Comparison of ENCODE assay signal across 2 cellular contexts in the genomic region with DNA sequence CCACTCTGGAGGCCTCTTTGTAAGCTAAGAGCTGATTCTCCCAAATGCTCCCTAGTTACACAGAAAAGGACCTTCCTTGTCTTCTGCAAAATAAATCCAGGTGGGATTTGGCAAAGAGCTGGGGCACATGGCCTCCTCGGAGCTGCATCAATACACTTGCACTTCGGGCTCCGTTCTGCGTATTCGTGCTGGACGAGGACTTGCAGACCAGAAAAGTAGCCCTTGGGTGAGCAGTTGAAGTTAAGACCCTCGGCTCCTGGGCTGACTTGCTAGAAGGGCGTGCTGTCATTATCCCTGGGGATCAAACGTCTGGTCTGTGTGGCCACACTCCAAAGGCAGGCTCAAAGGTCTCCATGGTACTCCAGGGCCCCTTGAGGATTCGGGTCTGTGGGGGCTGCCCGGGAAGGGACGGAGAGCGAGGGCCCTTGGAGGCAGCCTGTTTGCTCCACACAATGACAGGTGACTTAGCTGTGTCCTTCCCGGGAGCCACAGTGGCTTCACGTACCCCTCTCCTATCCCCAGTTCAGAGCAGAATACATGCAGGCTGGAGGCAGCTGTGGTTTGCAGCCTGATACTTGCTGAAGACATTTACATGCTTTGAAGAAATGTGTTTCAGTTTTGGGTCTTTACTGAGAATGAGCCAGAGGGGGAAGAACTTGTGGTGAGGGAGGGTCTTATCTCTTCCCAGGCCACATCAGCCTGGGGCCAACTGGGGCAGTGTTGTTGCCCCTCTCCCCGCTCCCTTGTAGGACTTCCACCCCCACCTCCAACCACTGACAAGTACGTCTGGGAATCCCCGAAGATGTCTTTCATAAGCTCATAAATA.
A peak's percentile ranks its signal among the peaks of the same experiment; 100 is the strongest.
TF ChIP-seq lines count a peak whose summit lies in the region.

No MANE protein-coding gene starts in this region.

TF ChIP-seq in GM12878, 131 proteins besides CTCF, POLR2A, EP300 and RAD21:
- TF ChIP-seq IKZF2 (IDR thresholded peaks at IDR 0.05): 0 out of 4 replicates have a peak, but pooled peaks of 1 of the 2 experiments have one; percentile 19
- no peak for TF ChIP-seq CBX5 (IDR thresholded peaks at IDR 0.05; ENCODE audit: low read depth)
- no peak for TF ChIP-seq SPI1 (IDR thresholded peaks at IDR 0.05; ENCODE audit: borderline replicate concordance, insufficient read depth, low read depth, low read length)
- no peak for TF ChIP-seq BRCA1 (IDR thresholded peaks at IDR 0.05; ENCODE audit: low read depth, low read length)
- no peak for TF ChIP-seq SREBF1 (IDR thresholded peaks at IDR 0.05; ENCODE audit: low read length)
- no peak for TF ChIP-seq TARDBP (IDR thresholded peaks at IDR 0.05; ENCODE audit: borderline replicate concordance)
- TF ChIP-seq NFIC (IDR thresholded peaks at IDR 0.05; ENCODE audit: low read depth, low read length): no peak
- no peak for TF ChIP-seq MYB (IDR thresholded peaks at IDR 0.05; ENCODE audit: borderline replicate concordance, low read depth, low read length)
- TF ChIP-seq SMC3 (IDR thresholded peaks at IDR 0.05; ENCODE audit: borderline replicate concordance, low read length): no peak
- no peak for TF ChIP-seq TCF3 (IDR thresholded peaks at IDR 0.05; ENCODE audit: borderline replicate concordance, insufficient read depth, low read depth, low read length)
- no peak for TF ChIP-seq ZNF24 (IDR thresholded peaks at IDR 0.05)
- peak; percentile 24; the same call in 1 of the 2 replicates for TF ChIP-seq RUNX3 (IDR thresholded peaks at IDR 0.05; ENCODE audit: low read length)

TF ChIP-seq in GM23338, 12 proteins besides CTCF, POLR2A, EP300 and RAD21:
- TF ChIP-seq, protein P1, sequence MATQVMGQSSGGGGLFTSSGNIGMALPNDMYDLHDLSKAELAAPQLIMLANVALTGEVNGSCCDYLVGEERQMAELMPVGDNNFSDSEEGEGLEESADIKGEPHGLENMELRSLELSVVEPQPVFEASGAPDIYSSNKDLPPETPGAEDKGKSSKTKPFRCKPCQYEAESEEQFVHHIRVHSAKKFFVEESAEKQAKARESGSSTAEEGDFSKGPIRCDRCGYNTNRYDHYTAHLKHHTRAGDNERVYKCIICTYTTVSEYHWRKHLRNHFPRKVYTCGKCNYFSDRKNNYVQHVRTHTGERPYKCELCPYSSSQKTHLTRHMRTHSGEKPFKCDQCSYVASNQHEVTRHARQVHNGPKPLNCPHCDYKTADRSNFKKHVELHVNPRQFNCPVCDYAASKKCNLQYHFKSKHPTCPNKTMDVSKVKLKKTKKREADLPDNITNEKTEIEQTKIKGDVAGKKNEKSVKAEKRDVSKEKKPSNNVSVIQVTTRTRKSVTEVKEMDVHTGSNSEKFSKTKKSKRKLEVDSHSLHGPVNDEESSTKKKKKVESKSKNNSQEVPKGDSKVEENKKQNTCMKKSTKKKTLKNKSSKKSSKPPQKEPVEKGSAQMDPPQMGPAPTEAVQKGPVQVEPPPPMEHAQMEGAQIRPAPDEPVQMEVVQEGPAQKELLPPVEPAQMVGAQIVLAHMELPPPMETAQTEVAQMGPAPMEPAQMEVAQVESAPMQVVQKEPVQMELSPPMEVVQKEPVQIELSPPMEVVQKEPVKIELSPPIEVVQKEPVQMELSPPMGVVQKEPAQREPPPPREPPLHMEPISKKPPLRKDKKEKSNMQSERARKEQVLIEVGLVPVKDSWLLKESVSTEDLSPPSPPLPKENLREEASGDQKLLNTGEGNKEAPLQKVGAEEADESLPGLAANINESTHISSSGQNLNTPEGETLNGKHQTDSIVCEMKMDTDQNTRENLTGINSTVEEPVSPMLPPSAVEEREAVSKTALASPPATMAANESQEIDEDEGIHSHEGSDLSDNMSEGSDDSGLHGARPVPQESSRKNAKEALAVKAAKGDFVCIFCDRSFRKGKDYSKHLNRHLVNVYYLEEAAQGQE (IDR thresholded peaks at IDR 0.05; ENCODE audit: unreplicated experiment): no peak
- TF ChIP-seq NANOG (IDR thresholded peaks at IDR 0.05; ENCODE audit: borderline replicate concordance) (no peak), STAT1 (IDR thresholded peaks at IDR 0.05; ENCODE audit: unreplicated experiment) (no peak), POLR2AphosphoS5 (IDR thresholded peaks at IDR 0.05; ENCODE audit: low read depth) (no peak), ZNF331 (CRISPR knock-in tag; IDR thresholded peaks at IDR 0.05; ENCODE audit: low read depth) (no peak), EZH2phosphoT487 (IDR thresholded peaks at IDR 0.05; ENCODE audit: unreplicated experiment) (no peak), CREB1 (CRISPR knock-in tag; IDR thresholded peaks at IDR 0.05; ENCODE audit: low read depth) (no peak), JUNB (IDR thresholded peaks at IDR 0.05; ENCODE audit: unreplicated experiment) (no peak), EZH2 (IDR thresholded peaks at IDR 0.05; ENCODE audit: low read depth, unreplicated experiment) (no peak), ZNF114 (CRISPR knock-in tag; IDR thresholded peaks at IDR 0.05) (no peak)
- TF ChIP-seq, protein P2, sequence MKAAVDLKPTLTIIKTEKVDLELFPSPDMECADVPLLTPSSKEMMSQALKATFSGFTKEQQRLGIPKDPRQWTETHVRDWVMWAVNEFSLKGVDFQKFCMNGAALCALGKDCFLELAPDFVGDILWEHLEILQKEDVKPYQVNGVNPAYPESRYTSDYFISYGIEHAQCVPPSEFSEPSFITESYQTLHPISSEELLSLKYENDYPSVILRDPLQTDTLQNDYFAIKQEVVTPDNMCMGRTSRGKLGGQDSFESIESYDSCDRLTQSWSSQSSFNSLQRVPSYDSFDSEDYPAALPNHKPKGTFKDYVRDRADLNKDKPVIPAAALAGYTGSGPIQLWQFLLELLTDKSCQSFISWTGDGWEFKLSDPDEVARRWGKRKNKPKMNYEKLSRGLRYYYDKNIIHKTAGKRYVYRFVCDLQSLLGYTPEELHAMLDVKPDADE (IDR thresholded peaks at IDR 0.05): no peak
- TF ChIP-seq, protein P3, sequence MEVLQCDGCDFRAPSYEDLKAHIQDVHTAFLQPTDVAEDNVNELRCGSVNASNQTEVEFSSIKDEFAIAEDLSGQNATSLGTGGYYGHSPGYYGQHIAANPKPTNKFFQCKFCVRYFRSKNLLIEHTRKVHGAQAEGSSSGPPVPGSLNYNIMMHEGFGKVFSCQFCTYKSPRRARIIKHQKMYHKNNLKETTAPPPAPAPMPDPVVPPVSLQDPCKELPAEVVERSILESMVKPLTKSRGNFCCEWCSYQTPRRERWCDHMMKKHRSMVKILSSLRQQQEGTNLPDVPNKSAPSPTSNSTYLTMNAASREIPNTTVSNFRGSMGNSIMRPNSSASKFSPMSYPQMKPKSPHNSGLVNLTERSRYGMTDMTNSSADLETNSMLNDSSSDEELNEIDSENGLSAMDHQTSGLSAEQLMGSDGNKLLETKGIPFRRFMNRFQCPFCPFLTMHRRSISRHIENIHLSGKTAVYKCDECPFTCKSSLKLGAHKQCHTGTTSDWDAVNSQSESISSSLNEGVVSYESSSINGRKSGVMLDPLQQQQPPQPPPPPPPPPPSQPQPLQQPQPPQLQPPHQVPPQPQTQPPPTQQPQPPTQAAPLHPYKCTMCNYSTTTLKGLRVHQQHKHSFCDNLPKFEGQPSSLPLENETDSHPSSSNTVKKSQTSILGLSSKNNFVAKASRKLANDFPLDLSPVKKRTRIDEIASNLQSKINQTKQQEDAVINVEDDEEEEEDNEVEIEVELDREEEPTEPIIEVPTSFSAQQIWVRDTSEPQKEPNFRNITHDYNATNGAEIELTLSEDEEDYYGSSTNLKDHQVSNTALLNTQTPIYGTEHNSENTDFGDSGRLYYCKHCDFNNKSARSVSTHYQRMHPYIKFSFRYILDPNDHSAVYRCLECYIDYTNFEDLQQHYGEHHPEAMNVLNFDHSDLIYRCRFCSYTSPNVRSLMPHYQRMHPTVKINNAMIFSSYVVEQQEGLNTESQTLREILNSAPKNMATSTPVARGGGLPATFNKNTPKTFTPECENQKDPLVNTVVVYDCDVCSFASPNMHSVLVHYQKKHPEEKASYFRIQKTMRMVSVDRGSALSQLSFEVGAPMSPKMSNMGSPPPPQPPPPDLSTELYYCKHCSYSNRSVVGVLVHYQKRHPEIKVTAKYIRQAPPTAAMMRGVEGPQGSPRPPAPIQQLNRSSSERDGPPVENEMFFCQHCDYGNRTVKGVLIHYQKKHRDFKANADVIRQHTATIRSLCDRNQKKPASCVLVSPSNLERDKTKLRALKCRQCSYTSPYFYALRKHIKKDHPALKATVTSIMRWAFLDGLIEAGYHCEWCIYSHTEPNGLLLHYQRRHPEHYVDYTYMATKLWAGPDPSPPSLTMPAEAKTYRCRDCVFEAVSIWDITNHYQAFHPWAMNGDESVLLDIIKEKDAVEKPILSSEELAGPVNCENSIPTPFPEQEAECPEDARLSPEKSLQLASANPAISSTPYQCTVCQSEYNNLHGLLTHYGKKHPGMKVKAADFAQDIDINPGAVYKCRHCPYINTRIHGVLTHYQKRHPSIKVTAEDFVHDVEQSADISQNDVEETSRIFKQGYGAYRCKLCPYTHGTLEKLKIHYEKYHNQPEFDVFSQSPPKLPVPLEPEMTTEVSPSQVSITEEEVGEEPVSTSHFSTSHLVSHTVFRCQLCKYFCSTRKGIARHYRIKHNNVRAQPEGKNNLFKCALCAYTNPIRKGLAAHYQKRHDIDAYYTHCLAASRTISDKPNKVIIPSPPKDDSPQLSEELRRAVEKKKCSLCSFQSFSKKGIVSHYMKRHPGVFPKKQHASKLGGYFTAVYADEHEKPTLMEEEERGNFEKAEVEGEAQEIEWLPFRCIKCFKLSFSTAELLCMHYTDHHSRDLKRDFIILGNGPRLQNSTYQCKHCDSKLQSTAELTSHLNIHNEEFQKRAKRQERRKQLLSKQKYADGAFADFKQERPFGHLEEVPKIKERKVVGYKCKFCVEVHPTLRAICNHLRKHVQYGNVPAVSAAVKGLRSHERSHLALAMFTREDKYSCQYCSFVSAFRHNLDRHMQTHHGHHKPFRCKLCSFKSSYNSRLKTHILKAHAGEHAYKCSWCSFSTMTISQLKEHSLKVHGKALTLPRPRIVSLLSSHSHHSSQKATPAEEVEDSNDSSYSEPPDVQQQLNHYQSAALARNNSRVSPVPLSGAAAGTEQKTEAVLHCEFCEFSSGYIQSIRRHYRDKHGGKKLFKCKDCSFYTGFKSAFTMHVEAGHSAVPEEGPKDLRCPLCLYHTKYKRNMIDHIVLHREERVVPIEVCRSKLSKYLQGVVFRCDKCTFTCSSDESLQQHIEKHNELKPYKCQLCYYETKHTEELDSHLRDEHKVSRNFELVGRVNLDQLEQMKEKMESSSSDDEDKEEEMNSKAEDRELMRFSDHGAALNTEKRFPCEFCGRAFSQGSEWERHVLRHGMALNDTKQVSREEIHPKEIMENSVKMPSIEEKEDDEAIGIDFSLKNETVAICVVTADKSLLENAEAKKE (CRISPR knock-in tag; IDR thresholded peaks at IDR 0.05): no peak
